In the genomic region with DNA sequence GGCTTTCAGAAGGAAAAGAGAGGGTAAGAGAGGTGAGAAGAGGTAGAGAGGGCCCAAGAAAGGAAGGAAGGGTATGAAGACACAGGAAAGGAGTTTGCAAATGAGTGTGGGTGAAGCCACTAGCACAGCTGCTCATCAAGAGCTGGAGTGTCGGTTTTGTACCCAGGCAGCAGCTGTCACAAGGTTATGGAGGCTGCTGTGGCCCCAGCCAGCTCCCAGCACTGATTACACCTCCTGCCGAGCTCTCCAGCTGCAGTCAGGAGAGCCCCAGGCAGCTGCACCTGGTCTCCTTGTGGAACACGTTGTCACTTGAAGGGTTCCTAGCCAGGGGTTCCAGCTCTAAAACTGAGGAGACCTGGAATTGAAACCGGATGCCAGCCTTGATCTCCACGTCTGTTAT, we compare ENCODE assay signal across 8 cellular contexts.
DNase-seq lines count a peak whose midpoint lies in the region; ATAC-seq, FAIRE-seq and TF ChIP-seq lines count a peak whose summit lies in the region.

No MANE protein-coding gene starts in this region.

- POLR2A ChIA-PET in T-cell (lab: Charles Lee): interaction anchor here in 1 of 2 donors (0.5 to 1.3 kb wide), 2 partner anchors 16 to 50 kb away, joined by 3 to 9 read pairs; no protein-coding TSS in a partner anchor

- H3K36me3 ChIP-seq in DOHH2 (ENCODE audit: control insufficient read depth, low read length): no peaks in the 10 kb centered on the region

- H3K79me2 ChIP-seq in DOHH2 (ENCODE audit: control insufficient read depth, low read length): no peaks in the 10 kb centered on the region

- peak overlapping the region; percentile 50 for H3K27ac ChIP-seq in DOHH2 (ENCODE audit: low read depth, low read length)

- ATAC-seq in GM21367 (IDR thresholded peaks at IDR 0.05; ENCODE audit: unreplicated experiment) (peak; percentile 82), HG03571 (IDR thresholded peaks at IDR 0.05; ENCODE audit: unreplicated experiment) (peak; percentile 71), T-cell (replicated peaks in 1 of 4) (peak; percentile 50 to 66 (median 60))
- peak; percentile 47 for ATAC-seq in stimulated activated naive CD8-positive, alpha-beta T cell treated with anti-CD3 and anti-CD28 coated beads, Interleukin-15, Interleukin-2, amounts not matched to agents 100 U/mL and 50 U/mL, for 24 hours

- no peak for TF ChIP-seq CTCF in DOHH2 (IDR thresholded peaks at IDR 0.05; ENCODE audit: low read depth, low read length, poor library complexity, severe bottlenecking)

- peak overlapping the region; percentile 40 for H3K4me3 ChIP-seq in DOHH2 (ENCODE audit: low read length)

- peak overlapping the region; percentile 61 for H3K4me2 ChIP-seq in DOHH2 (ENCODE audit: low read length)

- FAIRE-seq in frontal cortex (lab: Jason Lieb, UNC): no peak

- DNase-seq in T-cell: peak in 2 of 34 experiments; percentile 4 to 9
- DNase-seq in stimulated activated naive CD8-positive, alpha-beta T cell treated with anti-CD3 and anti-CD28 coated beads, Interleukin-15, Interleukin-2, amounts not matched to agents 100 U/mL and 50 U/mL, for 24 hours: no peak
- no peak for DNase-seq in frontal cortex (ENCODE audit: low spot score in 2 of 2)
- DNase-seq in NOMO-1 treated with DMSO at 0.1 percent for 48 hours (lab: John Stamatoyannopoulos, UW; ENCODE audit: unreplicated experiment): no peak
- DNase-seq in immature natural killer cell: no peak

- H3K4me1 ChIP-seq in DOHH2 (ENCODE audit: control insufficient read depth, low read length): peaks cover 55% of the 10 kb centered on the region

- no peaks in the 10 kb centered on the region for H3K9me3 Mint-ChIP-seq in T-cell
- no peaks in the 10 kb centered on the region for H3K9me3 Mint-ChIP-seq in immature natural killer cell

- H3K4me1 Mint-ChIP-seq in T-cell: peaks cover 47 to 55% (median 52%) of the 10 kb centered on the region in 3 donors
- H3K4me1 Mint-ChIP-seq in immature natural killer cell: peaks cover 1 to 2% of the 10 kb centered on the region in 2 donors

- H3K9me2 ChIP-seq in DOHH2 (replicated peaks; ENCODE audit: control insufficient read depth, low read length): no peaks in the 10 kb centered on the region

- no peaks in the 10 kb centered on the region for H3K27me3 ChIP-seq in DOHH2 (ENCODE audit: control insufficient read depth, low read length)

- H3K9me3 ChIP-seq in DOHH2 (ENCODE audit: control insufficient read depth, insufficient read depth, low read length): no peaks in the 10 kb centered on the region

- peaks cover 14% of the 10 kb centered on the region for H3F3A ChIP-seq in DOHH2 (ENCODE audit: control insufficient read depth, insufficient read depth)

- CTCF ChIA-PET in T-cell (lab: Charles Lee): interaction anchor here in 1 of 2 donors (0.9 kb wide), 1 partner anchor 9 kb away, joined by 4 read pairs; no protein-coding TSS in a partner anchor

- no peaks in the 10 kb centered on the region for H3K36me3 Mint-ChIP-seq in T-cell
- H3K36me3 Mint-ChIP-seq in immature natural killer cell: peaks cover 0 to under 1% (median 0%) of the 10 kb centered on the region in 3 donors

- no peaks in the 10 kb centered on the region for H4K20me1 ChIP-seq in DOHH2 (ENCODE audit: control insufficient read depth, insufficient read depth, low read depth, low read length)

- H3K27ac Mint-ChIP-seq in T-cell: peak overlapping the region; percentile 83 to 94
- H3K27ac Mint-ChIP-seq in immature natural killer cell: no peak overlapping the region

- no peaks in the 10 kb centered on the region for H3K27me3 Mint-ChIP-seq in T-cell
- peaks cover 0 to 1% (median 0%) of the 10 kb centered on the region in 3 donors for H3K27me3 Mint-ChIP-seq in immature natural killer cell (ENCODE audit: low read depth in 3 of 3)

- H3K4me3 Mint-ChIP-seq in T-cell (peak overlapping the region in 1 of 3 donors; percentile 64), immature natural killer cell (no peak overlapping the region)

Comparison
In these comparisons a context has a peak if more than half of its experiments do, and no peak if none do; other contexts are left out.
1. H3K27ac Mint-ChIP-seq: peak in T-cell (2 of 2); none in immature natural killer cell (0 of 6).
2. Peak in every context shown above with its lines, with median percentiles within 50 percentile points of each other: ATAC-seq.